Comparison of ENCODE assay signal across 22 cellular contexts in genomic region chr16:16110111-16110490, GRCh38.
A peak's percentile ranks its signal among the peaks of the same experiment; 100 is the strongest.
DNase-seq lines count a peak whose midpoint lies in the region; ATAC-seq and TF ChIP-seq lines count a peak whose summit lies in the region.
"Had no signal": no experiment of that assay in that cellular context is flagged by ENCODE, and none has a peak within 500 bp of the region (broad histone marks: within the 10 kb centered on the region; RNA-seq: fewer than 3 reads in every experiment).

No MANE protein-coding gene starts in this region.

- no peak overlapping the region for H3K14ac ChIP-seq in neuronal stem cell (ENCODE audit: low read length)

- TF ChIP-seq CTCF in esophagus muscularis mucosa (IDR thresholded peaks at IDR 0.05), result no peak

- TF ChIP-seq EP300 in Ishikawa (IDR thresholded peaks at IDR 0.05; ENCODE audit: borderline replicate concordance) (0 out of 2 replicates have a peak, but pooled peaks have one; percentile 33), esophagus muscularis mucosa (IDR thresholded peaks at IDR 0.05) (no peak)

- peak overlapping the region; percentile 27 for H3K27ac Mint-ChIP-seq in activated T-cell treated with anti-CD3 and anti-CD28 coated beads, Interleukin-2, amount 50 U/mL, for 72 hours
- H3K27ac Mint-ChIP-seq in stimulated activated naive B cell treated with anti-CD40 and anti-IgM and Interleukin-4, amounts not matched to agents 10 μg/mL and 1 μg/mL and 100 μg/mL, for 72 hours, result peak overlapping the region; percentile 77
- H3K27ac Mint-ChIP-seq in activated T-helper 2 cell treated with anti-CD3 and anti-CD28 coated beads, Interferon-gamma antibody, Interleukin-2, Interleukin-4, amounts not matched to agents 10 μg/mL and 5 μg/mL and 100 μg/mL, durations not matched to agents 14 hours and 24 hours and 36 hours, result no peak overlapping the region
- H3K27ac Mint-ChIP-seq: HFFc6 had no signal

- H3K18ac ChIP-seq in neuronal stem cell (ENCODE audit: low read length), result no peak overlapping the region

- H3K9me3 ChIP-seq in esophagus muscularis mucosa (no peaks in the 10 kb centered on the region), neuronal stem cell (replicated peaks in 1 of 2; ENCODE audit: control insufficient read depth in 2 of 2, insufficient read depth in 1 of 2, low read depth in 1 of 2, low read length in 2 of 2) (no peaks in the 10 kb centered on the region)
- H3K9me3 ChIP-seq: BE2C had no signal

- intact Hi-C loops in esophagus muscularis mucosa (cut with DNase I), result no loop called here
- intact Hi-C loops in activated T-helper 2 cell treated with anti-CD3 and anti-CD28 coated beads, Interferon-gamma antibody, Interleukin-2, Interleukin-4, amounts not matched to agents 10 μg/mL and 5 μg/mL and 100 μg/mL, durations not matched to agents 14 hours and 24 hours and 36 hours (cut with micrococcal nuclease), result no loop called here

- H3K4me1 ChIP-seq in esophagus muscularis mucosa (peaks cover 0 to 38% (median 34%) of the 10 kb centered on the region in 4 donors), neuronal stem cell (ENCODE audit: control insufficient read depth in 2 of 2, insufficient read depth in 1 of 2, low read depth in 1 of 2, low read length in 2 of 2) (no peaks in the 10 kb centered on the region)
- H3K4me1 ChIP-seq: BE2C had no signal

- no peaks in the 10 kb centered on the region for H3K27me3 ChIP-seq in esophagus muscularis mucosa
- no peaks in the 10 kb centered on the region for H3K27me3 ChIP-seq in neuronal stem cell (ENCODE audit: control insufficient read depth in 3 of 3, insufficient read depth in 3 of 3, low read depth in 1 of 3, low read length in 3 of 3)
- H3K27me3 ChIP-seq: BE2C had no signal

- no peak overlapping the region for H2BK120ac ChIP-seq in neuronal stem cell (ENCODE audit: low read depth, low read length)

- H3K4ac ChIP-seq in neuronal stem cell (ENCODE audit: low read length), result no peak overlapping the region

- H3K23ac ChIP-seq in neuronal stem cell (ENCODE audit: low read depth, low read length, poor library complexity), result no peak overlapping the region

- no peak for ATAC-seq in activated T-cell treated with anti-CD3 and anti-CD28 coated beads, Interleukin-2, amount 50 U/mL, for 72 hours (replicated peaks in 1 of 2)
- ATAC-seq in activated T-cell treated with anti-CD3 and anti-CD28 coated beads, Interleukin-2, amount 50 U/mL, for 4 hours, result no peak
- ATAC-seq in stimulated activated naive B cell treated with anti-CD40 and anti-IgM and Interleukin-4, amounts not matched to agents 10 μg/mL and 1 μg/mL and 100 μg/mL, for 72 hours (replicated peaks), result no peak
- ATAC-seq: GM12878, HCT116 had no signal

- H3K4me3 ChIP-seq in esophagus muscularis mucosa, result no peak overlapping the region
- no peak overlapping the region for H3K4me3 ChIP-seq in neuronal stem cell (ENCODE audit: low read length in 2 of 2)
- H3K4me3 ChIP-seq: GM12878 had no signal

- no peak for TF ChIP-seq RAD21 in Ishikawa (IDR thresholded peaks at IDR 0.05; ENCODE audit: low read depth)

- H3K4me1 Mint-ChIP-seq in activated T-cell treated with anti-CD3 and anti-CD28 coated beads, Interleukin-2, amount 50 U/mL, for 72 hours (ENCODE audit: low read depth), result no peaks in the 10 kb centered on the region
- no peaks in the 10 kb centered on the region for H3K4me1 Mint-ChIP-seq in activated T-cell treated with anti-CD3 and anti-CD28 coated beads, Interleukin-2, amount 50 U/mL, for 4 hours (ENCODE audit: low read depth)
- no peaks in the 10 kb centered on the region for H3K4me1 Mint-ChIP-seq in stimulated activated naive B cell treated with anti-CD40 and anti-IgM and Interleukin-4, amounts not matched to agents 10 μg/mL and 1 μg/mL and 100 μg/mL, for 72 hours
- H3K4me1 Mint-ChIP-seq in activated T-helper 2 cell treated with anti-CD3 and anti-CD28 coated beads, Interferon-gamma antibody, Interleukin-2, Interleukin-4, amounts not matched to agents 10 μg/mL and 5 μg/mL and 100 μg/mL, durations not matched to agents 14 hours and 24 hours and 36 hours (ENCODE audit: low read depth), result no peaks in the 10 kb centered on the region
- H3K4me1 Mint-ChIP-seq: CD8-positive, alpha-beta memory T cell had no signal

- no peak overlapping the region for H2AFZ ChIP-seq in neuronal stem cell (ENCODE audit: low read length)

- H4K91ac ChIP-seq in neuronal stem cell (ENCODE audit: low read depth, low read length, poor library complexity), result no peak overlapping the region

- H3K79me1 ChIP-seq in neuronal stem cell (ENCODE audit: low read depth, low read length), result peaks cover 3% of the 10 kb centered on the region

- H2AK5ac ChIP-seq in neuronal stem cell (ENCODE audit: low read depth, low read length), result no peak overlapping the region

- no peak overlapping the region for H2BK12ac ChIP-seq in neuronal stem cell (ENCODE audit: low read length)

- no peak for DNase-seq in activated T-cell treated with anti-CD3 and anti-CD28 coated beads, Interleukin-2, amount 50 U/mL, for 72 hours
- DNase-seq in activated T-cell treated with anti-CD3 and anti-CD28 coated beads, Interleukin-2, amount 50 U/mL, for 4 hours, result no peak
- DNase-seq in esophagus muscularis mucosa (ENCODE audit: extremely low spot score) (no peak), neuronal stem cell (ENCODE audit: low spot score) (no peak)
- DNase-seq in stimulated activated naive B cell treated with anti-CD40 and anti-IgM and Interleukin-4, amounts not matched to agents 10 μg/mL and 1 μg/mL and 100 μg/mL, for 72 hours, result no peak
- no peak for DNase-seq in activated naive CD4-positive, alpha-beta T cell (lab: John Stamatoyannopoulos, UW)
- DNase-seq in activated T-helper 2 cell treated with anti-CD3 and anti-CD28 coated beads, Interferon-gamma antibody, Interleukin-2, Interleukin-4, amounts not matched to agents 10 μg/mL and 5 μg/mL and 100 μg/mL, durations not matched to agents 14 hours and 24 hours and 36 hours (ENCODE audit: low spot score), result no peak
- DNase-seq: BE2C; C1 segment of cervical spinal cord; CD4-positive, CD25-positive, alpha-beta regulatory T cell; CD8-positive, alpha-beta memory T cell; COR-L47; DMS 273 treated with DMSO at 0.1 percent for 48 hours; DMS53; DND-41; EL; GOT3; H7; HFFc6 had no signal

- no peak for TF ChIP-seq POLR2A in esophagus muscularis mucosa (IDR thresholded peaks at IDR 0.05; ENCODE audit: low read depth)

- no peaks in the 10 kb centered on the region for H3K9me3 Mint-ChIP-seq in activated T-cell treated with anti-CD3 and anti-CD28 coated beads, Interleukin-2, amount 50 U/mL, for 72 hours
- no peaks in the 10 kb centered on the region for H3K9me3 Mint-ChIP-seq in activated T-cell treated with anti-CD3 and anti-CD28 coated beads, Interleukin-2, amount 50 U/mL, for 4 hours
- no peaks in the 10 kb centered on the region for H3K9me3 Mint-ChIP-seq in stimulated activated naive B cell treated with anti-CD40 and anti-IgM and Interleukin-4, amounts not matched to agents 10 μg/mL and 1 μg/mL and 100 μg/mL, for 72 hours
- no peaks in the 10 kb centered on the region for H3K9me3 Mint-ChIP-seq in activated T-helper 2 cell treated with anti-CD3 and anti-CD28 coated beads, Interferon-gamma antibody, Interleukin-2, Interleukin-4, amounts not matched to agents 10 μg/mL and 5 μg/mL and 100 μg/mL, durations not matched to agents 14 hours and 24 hours and 36 hours
- H3K9me3 Mint-ChIP-seq: CD4-positive, CD25-positive, alpha-beta regulatory T cell; CD8-positive, alpha-beta memory T cell; HFFc6 had no signal

- H3K36me3 ChIP-seq in esophagus muscularis mucosa (peaks cover 39 to 88% (median 70%) of the 10 kb centered on the region in 4 donors), neuronal stem cell (replicated peaks in 1 of 2; ENCODE audit: control insufficient read depth in 2 of 2, insufficient read depth in 2 of 2, low read length in 2 of 2) (peaks cover 19 to 34% of the 10 kb centered on the region in 2 donors)

- H3K4me2 ChIP-seq in neuronal stem cell (ENCODE audit: insufficient read depth, low read length, poor library complexity, severe bottlenecking), result no peak overlapping the region

- no peak overlapping the region for H4K8ac ChIP-seq in neuronal stem cell (ENCODE audit: low read depth, low read length)

- no peak overlapping the region for H3K9ac ChIP-seq in neuronal stem cell (ENCODE audit: low read depth, low read length, poor library complexity)

- no peak overlapping the region for H2BK5ac ChIP-seq in neuronal stem cell (ENCODE audit: low read length)

- H3K36me3 Mint-ChIP-seq in activated T-cell treated with anti-CD3 and anti-CD28 coated beads, Interleukin-2, amount 50 U/mL, for 72 hours (ENCODE audit: insufficient read depth in 2 of 2), result peaks cover 16 to 28% of the 10 kb centered on the region in 2 donors
- H3K36me3 Mint-ChIP-seq in activated T-cell treated with anti-CD3 and anti-CD28 coated beads, Interleukin-2, amount 50 U/mL, for 4 hours (ENCODE audit: insufficient read depth), result peaks cover 58% of the 10 kb centered on the region
- peaks cover 55 to 76% of the 10 kb centered on the region in 2 donors for H3K36me3 Mint-ChIP-seq in stimulated activated naive B cell treated with anti-CD40 and anti-IgM and Interleukin-4, amounts not matched to agents 10 μg/mL and 1 μg/mL and 100 μg/mL, for 72 hours
- peaks cover 87% of the 10 kb centered on the region for H3K36me3 Mint-ChIP-seq in activated T-helper 2 cell treated with anti-CD3 and anti-CD28 coated beads, Interferon-gamma antibody, Interleukin-2, Interleukin-4, amounts not matched to agents 10 μg/mL and 5 μg/mL and 100 μg/mL, durations not matched to agents 14 hours and 24 hours and 36 hours (ENCODE audit: low read depth)

- H3K27me3 Mint-ChIP-seq in activated T-cell treated with anti-CD3 and anti-CD28 coated beads, Interleukin-2, amount 50 U/mL, for 72 hours (ENCODE audit: low read depth), result no peaks in the 10 kb centered on the region
- no peaks in the 10 kb centered on the region for H3K27me3 Mint-ChIP-seq in activated T-cell treated with anti-CD3 and anti-CD28 coated beads, Interleukin-2, amount 50 U/mL, for 4 hours (ENCODE audit: low read depth)
- H3K27me3 Mint-ChIP-seq in stimulated activated naive B cell treated with anti-CD40 and anti-IgM and Interleukin-4, amounts not matched to agents 10 μg/mL and 1 μg/mL and 100 μg/mL, for 72 hours, result no peaks in the 10 kb centered on the region
- no peaks in the 10 kb centered on the region for H3K27me3 Mint-ChIP-seq in activated T-helper 2 cell treated with anti-CD3 and anti-CD28 coated beads, Interferon-gamma antibody, Interleukin-2, Interleukin-4, amounts not matched to agents 10 μg/mL and 5 μg/mL and 100 μg/mL, durations not matched to agents 14 hours and 24 hours and 36 hours (ENCODE audit: low read depth)
- H3K27me3 Mint-ChIP-seq: CD4-positive, CD25-positive, alpha-beta regulatory T cell; CD8-positive, alpha-beta memory T cell had no signal

- H3K27ac ChIP-seq in esophagus muscularis mucosa (replicated peaks in 1 of 4) (peak overlapping the region; percentile 66 to 79 (median 73)), neuronal stem cell (replicated peaks; ENCODE audit: low read length) (no peak overlapping the region)

- WGBS in esophagus muscularis mucosa, result 96% methylated on average over 9 of the region's 9 CpGs
- no CpG with 5 or more reads among the region's 9 CpGs for WGBS in neuronal stem cell (ENCODE audit: extremely low coverage in 2 of 2, insufficient read length in 2 of 2, insufficient replicate concordance in 1 of 2), 2 donors

- no peak overlapping the region for H2BK15ac ChIP-seq in neuronal stem cell (ENCODE audit: low read length)

- H3K4me3 Mint-ChIP-seq in activated T-cell treated with anti-CD3 and anti-CD28 coated beads, Interleukin-2, amount 50 U/mL, for 72 hours, result no peak overlapping the region
- no peak overlapping the region for H3K4me3 Mint-ChIP-seq in activated T-cell treated with anti-CD3 and anti-CD28 coated beads, Interleukin-2, amount 50 U/mL, for 4 hours
- no peak overlapping the region for H3K4me3 Mint-ChIP-seq in stimulated activated naive B cell treated with anti-CD40 and anti-IgM and Interleukin-4, amounts not matched to agents 10 μg/mL and 1 μg/mL and 100 μg/mL, for 72 hours
- no peak overlapping the region for H3K4me3 Mint-ChIP-seq in activated T-helper 2 cell treated with anti-CD3 and anti-CD28 coated beads, Interferon-gamma antibody, Interleukin-2, Interleukin-4, amounts not matched to agents 10 μg/mL and 5 μg/mL and 100 μg/mL, durations not matched to agents 14 hours and 24 hours and 36 hours (ENCODE audit: low read depth)
- H3K4me3 Mint-ChIP-seq: CD4-positive, CD25-positive, alpha-beta regulatory T cell; CD8-positive, alpha-beta memory T cell; HFFc6 had no signal
